8 cellular contexts compared by ENCODE assay signal in genomic region chr3:126654571-126655393, GRCh38. TPM values are rescaled to one million over a fixed set of nuclear protein-coding genes. Genes with fewer than 3 reads are reported as not detected.
DNase-seq lines count a peak whose midpoint lies in the region; ATAC-seq and TF ChIP-seq lines count a peak whose summit lies in the region.

Gene TXNRD3, minus strand, starts transcription at chr3:126655124.

- DNase-seq in DMS79 treated with DMSO at 0.1 percent for 48 hours (lab: John Stamatoyannopoulos, UW) (peak; percentile 78), NCI-H128 (lab: John Stamatoyannopoulos, UW; ENCODE audit: unreplicated experiment) (peak; percentile 79), brain microvascular endothelial cell (peak; percentile 36), gastrocnemius medialis (peak; percentile 76 to 80), MV-4-11 (lab: John Stamatoyannopoulos, UW) (no peak)

- H3K27me3 ChIP-seq in brain microvascular endothelial cell (replicated peaks): no peaks in the 10 kb centered on the region
- H3K27me3 ChIP-seq in iPS-18a (ENCODE audit: control insufficient read depth, insufficient read depth, low read length): peaks cover 34% of the 10 kb centered on the region
- H3K27me3 ChIP-seq in gastrocnemius medialis: no peaks in the 10 kb centered on the region

- TF ChIP-seq POLR2A in gastrocnemius medialis (IDR thresholded peaks at IDR 0.05): peak; percentile 81 to 86

- no peaks in the 10 kb centered on the region for H3K36me3 ChIP-seq in brain microvascular endothelial cell (replicated peaks)
- H3K36me3 ChIP-seq in iPS-18a (ENCODE audit: control insufficient read depth, low read depth, low read length): no peaks in the 10 kb centered on the region
- H3K36me3 ChIP-seq in gastrocnemius medialis: no peaks in the 10 kb centered on the region

- TF ChIP-seq CTCF in VCaP (conservative IDR thresholded peaks at IDR 0.05) (peak; percentile 46), brain microvascular endothelial cell (IDR thresholded peaks at IDR 0.05; ENCODE audit: low read depth, low read length, missing control alignments) (no peak), gastrocnemius medialis (IDR thresholded peaks at IDR 0.05 in 4 of 5, conservative IDR thresholded peaks at IDR 0.05 in 1 of 5) (peak in 1 of 5 experiments; percentile 13)

- H3K9me3 ChIP-seq in iPS-18a (ENCODE audit: control insufficient read depth, low read depth, low read length): no peaks in the 10 kb centered on the region
- no peaks in the 10 kb centered on the region for H3K9me3 ChIP-seq in gastrocnemius medialis

- peak; percentile 89 to 92 for ATAC-seq in gastrocnemius medialis
- no peak for ATAC-seq in HG03439 (IDR thresholded peaks at IDR 0.05; ENCODE audit: unreplicated experiment)

- H3K27ac ChIP-seq in VCaP (peak within 1 kb of the TSS; percentile 86), brain microvascular endothelial cell (no peak within 1 kb of the TSS), iPS-18a (ENCODE audit: low read length) (no peak within 1 kb of the TSS), gastrocnemius medialis (peak within 1 kb of the TSS; percentile 74 to 91 (median 82))

- no peaks in the 10 kb centered on the region for H3K4me1 ChIP-seq in iPS-18a (ENCODE audit: control insufficient read depth, low read depth, low read length)
- peaks cover 7 to 10% of the 10 kb centered on the region in 2 donors for H3K4me1 ChIP-seq in gastrocnemius medialis

- in situ Hi-C loops in brain microvascular endothelial cell (cut with HindIII; ENCODE audit: low pct_ligation_motif_present, low sequenced_read_pairs) (no loop called here), gastrocnemius medialis (cut with MboI; ENCODE audit: low sequenced_read_pairs in 4 of 4) (no loop called here)

- H3K4me3 ChIP-seq in brain microvascular endothelial cell (ENCODE audit: low read depth, low read length) (peak within 1 kb of the TSS; percentile 59), iPS-18a (ENCODE audit: low read length) (peak within 1 kb of the TSS; percentile 50), gastrocnemius medialis (peak within 1 kb of the TSS; percentile 49 to 77 (median 56))

- intact Hi-C loops in gastrocnemius medialis (cut with DNase I; ENCODE audit: low total_unique reads): loop anchor here (1.0 to 2.0 kb wide), 2 partner anchors 50 to 132 kb away; partner anchors contain the start of gene CHCHD6

- H3K9ac ChIP-seq in iPS-18a (ENCODE audit: low read length): peak within 1 kb of the TSS; percentile 16

RNA-seq across cellular contexts. Expression of gene TXNRD3, which starts in this region (rescaled TPM):
- 1 to 10 TPM; 2.5 to 7.0 (median 4.5) TPM for total RNA-seq in gastrocnemius medialis

Comparison
In these comparisons a context has a peak if more than half of its experiments do, and no peak if none do; other contexts are left out.
1. H3K27ac ChIP-seq: peak in VCaP (single experiment) and gastrocnemius medialis (4 of 4); none in brain microvascular endothelial cell (single experiment) and iPS-18a (single experiment).
2. Peak in every context shown above with its lines, with median percentiles within 50 percentile points of each other: H3K4me3 ChIP-seq.